ENCODE assay signal across 8 cellular contexts in genomic region chrX:47233333-47234113, GRCh38. TPM values are rescaled to one million over a fixed set of nuclear protein-coding genes. Genes with fewer than 3 reads are reported as not detected.
DNase-seq lines count a peak whose midpoint lies in the region; ATAC-seq, FAIRE-seq and TF ChIP-seq lines count a peak whose summit lies in the region.

No MANE protein-coding gene starts in this region.

- no peaks in the 10 kb centered on the region for H3K4me1 ChIP-seq in Caco-2
- H3K4me1 ChIP-seq in endocrine pancreas (ENCODE audit: control insufficient read depth, insufficient read depth, low read length) = peaks cover 7% of the 10 kb centered on the region

- peak overlapping the region; percentile 99 for H3K27ac Mint-ChIP-seq in Caco-2 (ENCODE audit: unreplicated experiment)
- H3K27ac Mint-ChIP-seq in activated CD8-positive, alpha-beta memory T cell treated with anti-CD3 and anti-CD28 coated beads, Interleukin-2, amount 10 ng/mL, durations not matched to agents 7 days and 5 days = peak overlapping the region; percentile 98

- DNase-seq in Caco-2 = peak; percentile 93 to 96
- peak; percentile 68 for DNase-seq in HTR-8/SVneo (ENCODE audit: insufficient read length, low spot score)
- DNase-seq in NOMO-1 treated with DMSO at 0.1 percent for 48 hours (lab: John Stamatoyannopoulos, UW; ENCODE audit: unreplicated experiment) = peak; percentile 91
- DNase-seq in activated CD8-positive, alpha-beta memory T cell treated with anti-CD3 and anti-CD28 coated beads, Interleukin-2, amount 10 ng/mL, durations not matched to agents 7 days and 5 days = peak; percentile 97
- DNase-seq in mesenteric fat pad (ENCODE audit: low spot score) = peak; percentile 96
- DNase-seq in stimulated activated CD8-positive, alpha-beta memory T cell treated with anti-CD3 and anti-CD28 coated beads, Interleukin-15, amount 100 ng/mL, for 1 hour (ENCODE audit: low read depth) = peak; percentile 84

- H3K36me3 Mint-ChIP-seq in Caco-2 (ENCODE audit: insufficient read depth, unreplicated experiment) = peaks cover 33% of the 10 kb centered on the region
- H3K36me3 Mint-ChIP-seq in activated CD8-positive, alpha-beta memory T cell treated with anti-CD3 and anti-CD28 coated beads, Interleukin-2, amount 10 ng/mL, durations not matched to agents 7 days and 5 days = peaks cover 15% of the 10 kb centered on the region

- peaks cover 14% of the 10 kb centered on the region for H3K4me1 Mint-ChIP-seq in Caco-2 (ENCODE audit: low read depth, unreplicated experiment)
- peaks cover 20% of the 10 kb centered on the region for H3K4me1 Mint-ChIP-seq in activated CD8-positive, alpha-beta memory T cell treated with anti-CD3 and anti-CD28 coated beads, Interleukin-2, amount 10 ng/mL, durations not matched to agents 7 days and 5 days

- peak overlapping the region; percentile 88 for H3K4me3 Mint-ChIP-seq in Caco-2 (ENCODE audit: unreplicated experiment)
- peak overlapping the region; percentile 88 for H3K4me3 Mint-ChIP-seq in activated CD8-positive, alpha-beta memory T cell treated with anti-CD3 and anti-CD28 coated beads, Interleukin-2, amount 10 ng/mL, durations not matched to agents 7 days and 5 days

- no peak overlapping the region for H3K9ac ChIP-seq in endocrine pancreas (ENCODE audit: control insufficient read depth, insufficient read depth, low read length)

- H3K36me3 ChIP-seq in Caco-2 (ENCODE audit: control insufficient read depth, insufficient read depth, low read length) (no peaks in the 10 kb centered on the region; the same call in 1 of the 2 replicates), endocrine pancreas (ENCODE audit: control insufficient read depth, insufficient read depth, low read length) (no peaks in the 10 kb centered on the region)

- CTCF ChIA-PET in Caco-2 (lab: Charles Lee) = interaction anchor here (1.1 kb wide), 1 partner anchor 79 kb away, joined by 7 read pairs; no protein-coding TSS in a partner anchor
- CTCF ChIA-PET in activated CD8-positive, alpha-beta memory T cell treated with anti-CD3 and anti-CD28 coated beads, Interleukin-2, amount 10 ng/mL, durations not matched to agents 7 days and 5 days (lab: Charles Lee) = no interaction called here

- H3K4me3 ChIP-seq in Caco-2 (ENCODE audit: low read depth, low read length) = peak overlapping the region; percentile 73
- peak overlapping the region; percentile 89 for H3K4me3 ChIP-seq in endocrine pancreas (ENCODE audit: control insufficient read depth, insufficient read depth, low read length)

- intact Hi-C loops in Caco-2 (cut with micrococcal nuclease; ENCODE audit: unreplicated experiment) = loop anchor here (1.0 to 2.0 kb wide), 2 partner anchors 15 to 79 kb away; partner anchors contain the start of gene CDK16

- H3K9me3 ChIP-seq in Caco-2 = no peaks in the 10 kb centered on the region
- H3K9me3 ChIP-seq in endocrine pancreas (ENCODE audit: control insufficient read depth, low read length) = no peaks in the 10 kb centered on the region

- POLR2A ChIA-PET in Caco-2 (lab: Charles Lee) = interaction anchor here (0.5 to 1.5 kb wide), 12 partner anchors 15 to 322 kb away, joined by 3 to 35 read pairs (median 5); partner anchors contain the start of genes CDK16, NDUFB11 and RBM10

- H3K27me3 Mint-ChIP-seq in Caco-2 (ENCODE audit: insufficient read depth, unreplicated experiment) = no peaks in the 10 kb centered on the region
- no peaks in the 10 kb centered on the region for H3K27me3 Mint-ChIP-seq in activated CD8-positive, alpha-beta memory T cell treated with anti-CD3 and anti-CD28 coated beads, Interleukin-2, amount 10 ng/mL, durations not matched to agents 7 days and 5 days

- peak; percentile 83 for ATAC-seq in GM21381 (IDR thresholded peaks at IDR 0.05; ENCODE audit: unreplicated experiment)
- ATAC-seq in activated CD8-positive, alpha-beta memory T cell treated with anti-CD3 and anti-CD28 coated beads, Interleukin-2, amount 10 ng/mL, durations not matched to agents 7 days and 5 days = peak; percentile 92

- H3K9me3 Mint-ChIP-seq in Caco-2 (ENCODE audit: unreplicated experiment) = no peaks in the 10 kb centered on the region
- no peaks in the 10 kb centered on the region for H3K9me3 Mint-ChIP-seq in activated CD8-positive, alpha-beta memory T cell treated with anti-CD3 and anti-CD28 coated beads, Interleukin-2, amount 10 ng/mL, durations not matched to agents 7 days and 5 days (ENCODE audit: low read depth)

- BruUV-seq in Caco-2 (replicated peaks; lab: Mats Ljungman, UMichigan) = no TSS peak

- no peaks in the 10 kb centered on the region for H3K27me3 ChIP-seq in Caco-2 (replicated peaks; ENCODE audit: control insufficient read depth, insufficient read depth, low read length)
- H3K27me3 ChIP-seq in endocrine pancreas (ENCODE audit: control insufficient read depth, insufficient read depth, low read length) = no peaks in the 10 kb centered on the region

- peak; percentile 49 for FAIRE-seq in HTR-8/SVneo (lab: Jason Lieb, UNC)

- no peak for TF ChIP-seq CTCF in Caco-2 (IDR thresholded peaks at IDR 0.05; ENCODE audit: insufficient read depth in 1 of 2, low read depth in 1 of 2, low read length in 1 of 2, severe bottlenecking in 1 of 2, unreplicated experiment in 1 of 2)

RNA-seq across cellular contexts. Expression of gene USP11, which starts 0.7 kb away (rescaled TPM):
- total RNA-seq in Caco-2 (2022) = 57.5 and 61.2 TPM in 2 replicates
- total RNA-seq in activated CD8-positive, alpha-beta memory T cell treated with anti-CD3 and anti-CD28 coated beads, Interleukin-2, amount 10 ng/mL, durations not matched to agents 7 days and 5 days = 10 to 100 TPM; 54.8 to 72.7 TPM
- total RNA-seq in mesenteric fat pad = 42.2 TPM

RNA-seq across cellular contexts. Expression of gene CDK16, which starts 15.0 kb away (rescaled TPM):
- total RNA-seq in Caco-2 (2022) (117 and 129 TPM in 2 replicates), mesenteric fat pad (80.6 TPM)
- total RNA-seq in activated CD8-positive, alpha-beta memory T cell treated with anti-CD3 and anti-CD28 coated beads, Interleukin-2, amount 10 ng/mL, durations not matched to agents 7 days and 5 days = 10 to 100 TPM; 61.4 to 80.6 TPM

RNA-seq across cellular contexts. Expression of gene UBA1, which starts 39.9 kb away (rescaled TPM):
- 156 and 157 TPM in 2 replicates for total RNA-seq in Caco-2 (2022)
- total RNA-seq in activated CD8-positive, alpha-beta memory T cell treated with anti-CD3 and anti-CD28 coated beads, Interleukin-2, amount 10 ng/mL, durations not matched to agents 7 days and 5 days = 100 to 1,000 TPM; 177 to 204 TPM
- total RNA-seq in mesenteric fat pad = 189 TPM

Comparison
In these comparisons a context has a peak if more than half of its experiments do, and no peak if none do; other contexts are left out.
1. Peak in every context shown above with its lines: DNase-seq, ATAC-seq and H3K4me3 ChIP-seq.